In genomic region chr6:15357832-15358231, GRCh38 we compare ENCODE assay signal across 34 cellular contexts.
DNase-seq lines count a peak whose midpoint lies in the region; ATAC-seq, FAIRE-seq and TF ChIP-seq lines count a peak whose summit lies in the region.
"Had no signal": no experiment of that assay in that cellular context is flagged by ENCODE, and none has a peak within 500 bp of the region (broad histone marks: within the 10 kb centered on the region; RNA-seq: fewer than 3 reads in every experiment).

No MANE protein-coding gene starts in this region.

- H3K4me2 ChIP-seq in GM12878 (ENCODE audit: control insufficient read depth, insufficient read depth), result peak overlapping the region; percentile 23; the same call in 1 of the 2 replicates

- DNase-seq in natural killer cell, result no peak
- DNase-seq in natural killer cell treated with Interleukin-12 subunit alpha and Interleukin-12 subunit beta and Interleukin-15 and Interleukin-18, amount 100 ng/mL, for 72 hours (ENCODE audit: low spot score), result no peak
- peak; percentile 49 for DNase-seq in GM12878 (ENCODE audit: low read depth, low spot score)
- no peak for DNase-seq in stimulated activated effector memory CD8-positive, alpha-beta T cell treated with anti-CD3 and anti-CD28 coated beads, Interleukin-12 subunit alpha, Interleukin-12 subunit beta, amount 100 ng/mL, for 72 hours (ENCODE audit: low spot score in 2 of 2)
- no peak for DNase-seq in stimulated activated naive CD4-positive, alpha-beta T cell treated with Interleukin-2 at 50 U/mL for 16 hours (lab: John Stamatoyannopoulos, UW)
- DNase-seq: ACHN; activated CD4-positive, alpha-beta T cell treated with anti-CD3 and anti-CD28 coated beads for 4 hours; activated CD8-positive, alpha-beta memory T cell treated with anti-CD3 and anti-CD28 coated beads for 24 hours; activated effector memory CD4-positive, alpha-beta T cell treated with Interleukin-2 at 50 U/mL for 16 hours; activated naive CD8-positive, alpha-beta T cell treated with anti-CD3 and anti-CD28 coated beads, Interleukin-2, amount 10 ng/mL, durations not matched to agents 7 days and 5 days; activated T-cell treated with anti-CD3 and anti-CD28 coated beads for 4 hours; DMS153; hypothalamus; left cardiac atrium; naive thymus-derived CD8-positive, alpha-beta T cell; NCI-H1417 treated with DMSO at 0.1 percent for 48 hours; NCI-H2029 treated with DMSO at 0.1 percent for 48 hours; NCI-H446; ovary; SHP77 treated with DMSO at 0.1 percent for 48 hours; stimulated activated CD4-positive, alpha-beta T cell treated with anti-CD3 and anti-CD28 coated beads, Interleukin-4, amount 100 ng/mL, for 24 hours; substantia nigra; T-helper 9 cell; upper lobe of left lung had no signal

- H3K4me3 Mint-ChIP-seq in natural killer cell, result no peak overlapping the region
- H3K4me3 Mint-ChIP-seq in natural killer cell treated with Interleukin-12 subunit alpha and Interleukin-12 subunit beta and Interleukin-15 and Interleukin-18, amount 100 ng/mL, for 72 hours, result no peak overlapping the region
- no peak overlapping the region for H3K4me3 Mint-ChIP-seq in stimulated activated effector memory CD8-positive, alpha-beta T cell treated with anti-CD3 and anti-CD28 coated beads, Interleukin-12 subunit alpha, Interleukin-12 subunit beta, amount 100 ng/mL, for 72 hours

- POLR2A ChIA-PET in HEK293 (lab: Yijun Ruan, JAX), result no interaction called here
- POLR2A ChIA-PET in GM12878 (lab: Charles Lee), result interaction anchor here (1.5 to 1.9 kb wide), 3 partner anchors 11 to 64 kb away, joined by 5 to 9 read pairs (median 5); no protein-coding TSS in a partner anchor

- no peak for FAIRE-seq in GM12878 (lab: Jason Lieb, UNC)
- FAIRE-seq: colon, H54 had no signal

- no peak for TF ChIP-seq CTCF in natural killer cell (IDR thresholded peaks at IDR 0.05)
- no peak for TF ChIP-seq CTCF in HEK293 (tag by site-specific recombination; IDR thresholded peaks at IDR 0.05)
- no peak for TF ChIP-seq CTCF in GM12878 (IDR thresholded peaks at IDR 0.05 in 2 of 3, conservative IDR thresholded peaks at IDR 0.05 in 1 of 3; ENCODE audit: control insufficient read depth in 2 of 3, extremely low read depth in 1 of 3, insufficient read depth in 1 of 3, low read depth in 3 of 3, low read length in 3 of 3)

- no peaks in the 10 kb centered on the region for H4K20me1 ChIP-seq in GM12878 (ENCODE audit: control insufficient read depth, insufficient read depth)

- ATAC-seq in natural killer cell (peak in 2 of 3 donors; percentile 29 to 33), GM12878 (peak; percentile 16), GM21825 (IDR thresholded peaks at IDR 0.05; ENCODE audit: unreplicated experiment) (no peak), HG03378 (IDR thresholded peaks at IDR 0.05; ENCODE audit: unreplicated experiment) (no peak)
- ATAC-seq in natural killer cell treated with Interleukin-12 subunit alpha and Interleukin-12 subunit beta and Interleukin-15 and Interleukin-18, amount 100 ng/mL, for 72 hours, result no peak
- ATAC-seq in stimulated activated effector memory CD8-positive, alpha-beta T cell treated with anti-CD3 and anti-CD28 coated beads, Interleukin-12 subunit alpha, Interleukin-12 subunit beta, amount 100 ng/mL, for 72 hours, result peak; percentile 13
- ATAC-seq: left cardiac atrium, Panc1 had no signal

- TF ChIP-seq RAD21 in GM12878 (IDR thresholded peaks at IDR 0.05; ENCODE audit: insufficient read depth, low read depth, low read length), result no peak

- RAD21 ChIA-PET in GM12878 (lab: Charles Lee; ENCODE audit: unreplicated experiment), result interaction anchor here (0.8 to 3.6 kb wide), 12 partner anchors 9 to 112 kb away, joined by 3 to 28 read pairs (median 7); partner anchors contain the start of gene JARID2

- CTCF ChIA-PET in HEK293 (lab: Yijun Ruan, JAX) (interaction anchor here (1.1 kb wide), 1 partner anchor 33 kb away, joined by 3 read pairs; no protein-coding TSS in a partner anchor), GM12878 (lab: Yijun Ruan, JAX) (interaction anchor here (0.6 to 6.1 kb wide), 6 partner anchors 11 to 361 kb away, joined by 3 to 38 read pairs (median 6); no protein-coding TSS in a partner anchor)

- intact Hi-C loops in natural killer cell (cut with micrococcal nuclease) (no loop called here), GM12878 (cut with micrococcal nuclease; ENCODE audit: unreplicated experiment) (loop anchor here (2.0 kb wide), 1 partner anchor 27 kb away; no protein-coding TSS in a partner anchor)

- peak overlapping the region; percentile 30 to 73 for H3K27ac Mint-ChIP-seq in natural killer cell
- no peak overlapping the region for H3K27ac Mint-ChIP-seq in natural killer cell treated with Interleukin-12 subunit alpha and Interleukin-12 subunit beta and Interleukin-15 and Interleukin-18, amount 100 ng/mL, for 72 hours
- no peak overlapping the region for H3K27ac Mint-ChIP-seq in stimulated activated effector memory CD8-positive, alpha-beta T cell treated with anti-CD3 and anti-CD28 coated beads, Interleukin-12 subunit alpha, Interleukin-12 subunit beta, amount 100 ng/mL, for 72 hours

- peaks cover 97% of the 10 kb centered on the region for H3K79me2 ChIP-seq in GM12878 (ENCODE audit: control insufficient read depth, insufficient read depth, low read length)

- peaks cover 58% of the 10 kb centered on the region for H3K4me1 ChIP-seq in HEK293 (ENCODE audit: control insufficient read depth, insufficient read depth, low read length)
- peaks cover 74% of the 10 kb centered on the region for H3K4me1 ChIP-seq in GM12878 (ENCODE audit: control insufficient read depth, insufficient read depth, low read length)
- H3K4me1 ChIP-seq: ascending aorta had no signal

- no peaks in the 10 kb centered on the region for H3K27me3 Mint-ChIP-seq in natural killer cell (ENCODE audit: low read depth in 2 of 2)
- no peaks in the 10 kb centered on the region for H3K27me3 Mint-ChIP-seq in natural killer cell treated with Interleukin-12 subunit alpha and Interleukin-12 subunit beta and Interleukin-15 and Interleukin-18, amount 100 ng/mL, for 72 hours
- H3K27me3 Mint-ChIP-seq: activated naive CD8-positive, alpha-beta T cell treated with anti-CD3 and anti-CD28 coated beads, Interleukin-2, amount 10 ng/mL, durations not matched to agents 7 days and 5 days; naive thymus-derived CD8-positive, alpha-beta T cell had no signal

- H3K4me1 Mint-ChIP-seq in natural killer cell, result peaks cover 59 to 62% of the 10 kb centered on the region in 2 donors
- H3K4me1 Mint-ChIP-seq in natural killer cell treated with Interleukin-12 subunit alpha and Interleukin-12 subunit beta and Interleukin-15 and Interleukin-18, amount 100 ng/mL, for 72 hours (ENCODE audit: low read depth in 2 of 2), result peaks cover 43 to 50% of the 10 kb centered on the region in 2 donors
- H3K4me1 Mint-ChIP-seq in stimulated activated effector memory CD8-positive, alpha-beta T cell treated with anti-CD3 and anti-CD28 coated beads, Interleukin-12 subunit alpha, Interleukin-12 subunit beta, amount 100 ng/mL, for 72 hours, result peaks cover 61% of the 10 kb centered on the region

- H3K9me3 ChIP-seq in HEK293 (ENCODE audit: control insufficient read depth, insufficient read depth, low read depth, low read length) (no peaks in the 10 kb centered on the region), GM12878 (replicated peaks; ENCODE audit: control insufficient read depth, insufficient read depth, low read length) (no peaks in the 10 kb centered on the region)
- H3K9me3 ChIP-seq: ascending aorta, ovary, upper lobe of left lung had no signal

- no peak overlapping the region for H3K9ac ChIP-seq in GM12878 (ENCODE audit: control insufficient read depth, insufficient read depth, low read length)

- H3K36me3 ChIP-seq in HEK293 (ENCODE audit: control insufficient read depth in 2 of 2, insufficient read depth in 1 of 2, low read length in 2 of 2), result no peaks in the 10 kb centered on the region
- peaks cover 0 to 6% of the 10 kb centered on the region in 2 experiments; a peak in 1 of 4 replicates for H3K36me3 ChIP-seq in GM12878 (ENCODE audit: control insufficient read depth in 2 of 2, insufficient read depth in 2 of 2, low read length in 1 of 2)
- H3K36me3 ChIP-seq: ascending aorta, ovary, upper lobe of left lung had no signal

- WGBS in GM12878 (ENCODE audit: insufficient coverage, insufficient replicate concordance, low lambda C conversion rate, missing lambda C conversion rate), result 39% methylated on average over 4 of the region's 4 CpGs

- SMC1A ChIA-PET in GM12878 (lab: Charles Lee; ENCODE audit: uncharacterized antibody, unreplicated experiment), result interaction anchor here (1.1 to 6.8 kb wide), 18 partner anchors 10 to 104 kb away, joined by 3 to 85 read pairs (median 8); no protein-coding TSS in a partner anchor

- H3K36me3 Mint-ChIP-seq in natural killer cell, result no peaks in the 10 kb centered on the region
- no peaks in the 10 kb centered on the region for H3K36me3 Mint-ChIP-seq in natural killer cell treated with Interleukin-12 subunit alpha and Interleukin-12 subunit beta and Interleukin-15 and Interleukin-18, amount 100 ng/mL, for 72 hours
- peaks cover 17% of the 10 kb centered on the region for H3K36me3 Mint-ChIP-seq in stimulated activated effector memory CD8-positive, alpha-beta T cell treated with anti-CD3 and anti-CD28 coated beads, Interleukin-12 subunit alpha, Interleukin-12 subunit beta, amount 100 ng/mL, for 72 hours

- BruUV-seq in GM12878 (replicated peaks; lab: Mats Ljungman, UMichigan), result no TSS peak

- TF ChIP-seq POLR2A in GM12878 (IDR thresholded peaks at IDR 0.05; ENCODE audit: low read depth, low read length), result no peak

- TF ChIP-seq EP300 in GM12878 (IDR thresholded peaks at IDR 0.05; ENCODE audit: borderline replicate concordance in 1 of 2, control insufficient read depth in 1 of 2, low read depth in 2 of 2, low read length in 2 of 2), result peak in 1 of 2 experiments; percentile 49; a peak in 1 of 4 replicates

- in situ Hi-C loops in GM12878 (cut with MboI), result no loop called here

- H3K27ac ChIP-seq in HEK293 (ENCODE audit: extremely low read depth, low read depth, low read length), result no peak overlapping the region
- H3K27ac ChIP-seq in GM12878 (ENCODE audit: control insufficient read depth, insufficient read depth), result peak overlapping the region; percentile 81
- H3K27ac ChIP-seq: ascending aorta, epithelial cell of prostate, ovary, upper lobe of left lung, VCaP had no signal

- H2AFZ ChIP-seq in GM12878 (ENCODE audit: control insufficient read depth, low read depth, low read length), result no peak overlapping the region

- no peaks in the 10 kb centered on the region for H3K9me3 Mint-ChIP-seq in natural killer cell
- H3K9me3 Mint-ChIP-seq in natural killer cell treated with Interleukin-12 subunit alpha and Interleukin-12 subunit beta and Interleukin-15 and Interleukin-18, amount 100 ng/mL, for 72 hours, result no peaks in the 10 kb centered on the region
- no peaks in the 10 kb centered on the region for H3K9me3 Mint-ChIP-seq in stimulated activated effector memory CD8-positive, alpha-beta T cell treated with anti-CD3 and anti-CD28 coated beads, Interleukin-12 subunit alpha, Interleukin-12 subunit beta, amount 100 ng/mL, for 72 hours
- H3K9me3 Mint-ChIP-seq: activated naive CD8-positive, alpha-beta T cell treated with anti-CD3 and anti-CD28 coated beads, Interleukin-2, amount 10 ng/mL, durations not matched to agents 7 days and 5 days; naive thymus-derived CD8-positive, alpha-beta T cell had no signal

- no peak overlapping the region for H3K4me3 ChIP-seq in HEK293 (ENCODE audit: low read depth, low read length)
- peak overlapping the region; percentile 27 for H3K4me3 ChIP-seq in GM12878
- H3K4me3 ChIP-seq: ascending aorta, lung, ovary, upper lobe of left lung had no signal

- no peaks in the 10 kb centered on the region for H3K27me3 ChIP-seq in GM12878 (replicated peaks in 1 of 2; ENCODE audit: control insufficient read depth in 2 of 2, insufficient read depth in 2 of 2, low read length in 1 of 2)
- H3K27me3 ChIP-seq: ascending aorta, ovary, upper lobe of left lung had no signal

Comparison
In these comparisons a context has a peak if more than half of its experiments do, and no peak if none do; other contexts are left out.
1. ATAC-seq: peak in natural killer cell (2 of 3), GM12878 (single experiment) and stimulated activated effector memory CD8-positive, alpha-beta T cell treated with anti-CD3 and anti-CD28 coated beads, Interleukin-12 subunit alpha, Interleukin-12 subunit beta, amount 100 ng/mL, for 72 hours (single experiment); none in natural killer cell treated with Interleukin-12 subunit alpha and Interleukin-12 subunit beta and Interleukin-15 and Interleukin-18, amount 100 ng/mL, for 72 hours (0 of 2), GM21825 (single experiment) and HG03378 (single experiment).
2. H3K27ac Mint-ChIP-seq: peak in natural killer cell (2 of 2); none in natural killer cell treated with Interleukin-12 subunit alpha and Interleukin-12 subunit beta and Interleukin-15 and Interleukin-18, amount 100 ng/mL, for 72 hours (0 of 2) and stimulated activated effector memory CD8-positive, alpha-beta T cell treated with anti-CD3 and anti-CD28 coated beads, Interleukin-12 subunit alpha, Interleukin-12 subunit beta, amount 100 ng/mL, for 72 hours (single experiment).